In the genomic region with DNA sequence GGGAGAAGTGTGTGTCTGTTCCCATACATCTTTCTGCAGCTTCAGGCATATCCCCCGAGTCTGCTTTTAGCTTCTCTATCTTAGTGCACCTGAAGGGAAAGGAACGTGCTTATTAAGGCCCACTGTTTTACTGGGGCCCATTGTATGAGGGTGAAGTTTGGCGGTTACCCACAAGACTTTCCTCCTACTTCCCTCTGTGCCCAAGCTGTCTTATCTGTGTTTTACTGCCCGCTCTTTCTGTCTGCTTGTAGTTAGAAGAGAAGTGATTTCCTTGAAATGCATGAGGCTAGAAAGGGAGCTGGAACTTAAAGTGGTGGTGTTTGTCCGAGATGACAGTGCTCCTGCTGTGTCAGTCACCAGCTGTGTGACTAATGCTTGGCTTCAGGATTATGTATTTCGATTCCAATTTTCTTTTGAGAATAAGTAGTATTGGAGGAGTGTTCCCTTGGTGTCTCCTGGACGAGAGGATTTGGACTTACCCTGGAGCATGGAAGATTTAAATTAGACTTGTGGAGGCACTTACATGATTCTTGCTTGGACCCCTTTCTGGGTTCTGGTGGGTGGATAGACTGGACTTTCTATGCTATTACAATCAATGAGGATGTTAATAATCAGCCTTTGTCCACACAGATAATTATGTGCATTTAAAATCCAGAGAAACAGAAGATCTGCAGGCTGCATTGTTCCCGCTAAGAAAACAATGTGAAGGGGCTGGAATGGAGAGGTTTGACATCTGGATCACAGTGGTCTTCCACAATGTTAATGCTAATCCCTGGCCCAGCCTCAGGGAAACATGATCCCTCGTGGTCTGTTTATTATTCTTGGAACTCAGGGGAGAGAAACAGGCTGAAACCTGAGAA, we compare ENCODE assay signal across 10 cellular contexts. TPM values are rescaled to one million over a fixed set of nuclear protein-coding genes. Genes with fewer than 3 reads are reported as not detected.
DNase-seq lines count a peak whose midpoint lies in the region; ATAC-seq and TF ChIP-seq lines count a peak whose summit lies in the region.
"Had no signal": no experiment of that assay in that cellular context is flagged by ENCODE, and none has a peak within 500 bp of the region (broad histone marks: within the 10 kb centered on the region; RNA-seq: fewer than 3 reads in every experiment).

No MANE protein-coding gene starts in this region.

- no peak overlapping the region for H3K18ac ChIP-seq in mesenchymal stem cell (ENCODE audit: low read depth in 1 of 2, low read length in 2 of 2)

- no peak overlapping the region for H2BK120ac ChIP-seq in mesenchymal stem cell (ENCODE audit: low read depth, low read length)

- no peak overlapping the region for H4K91ac ChIP-seq in mesenchymal stem cell (ENCODE audit: low read length)

- H3K9ac ChIP-seq in mesenchymal stem cell (ENCODE audit: low read length): no peak overlapping the region

- no peaks in the 10 kb centered on the region for H3K9me3 ChIP-seq in mesenchymal stem cell (ENCODE audit: control insufficient read depth, low read length)
- H3K9me3 ChIP-seq: sigmoid colon had no signal

- peaks cover 11% of the 10 kb centered on the region for H3K4me1 ChIP-seq in mesenchymal stem cell (ENCODE audit: control insufficient read depth, insufficient read depth, low read depth, low read length)

- 78% methylated on average over 7 of the region's 9 CpGs for WGBS in mesenchymal stem cell

- no peaks in the 10 kb centered on the region for H3K36me3 ChIP-seq in mesenchymal stem cell (ENCODE audit: control insufficient read depth in 1 of 2, insufficient read depth in 2 of 2, low read depth in 1 of 2, low read length in 2 of 2)
- H3K36me3 ChIP-seq: sigmoid colon had no signal

- H4K8ac ChIP-seq in mesenchymal stem cell (ENCODE audit: low read length): no peak overlapping the region

- intact Hi-C loops in Right ventricle myocardium inferior (cut with DNase I): no loop called here

- no peak for ATAC-seq in Right ventricle myocardium inferior

- no peak overlapping the region for H3K23ac ChIP-seq in mesenchymal stem cell (ENCODE audit: low read length in 2 of 2)

- H2AK5ac ChIP-seq in mesenchymal stem cell (ENCODE audit: low read length, severe bottlenecking): no peak overlapping the region

- DNase-seq in DMS 273 (lab: John Stamatoyannopoulos, UW; ENCODE audit: unreplicated experiment) (peak; percentile 16), DMS 273 treated with DMSO at 0.1 percent for 48 hours (lab: John Stamatoyannopoulos, UW) (no peak), NCI-H146 (lab: John Stamatoyannopoulos, UW) (peak; percentile 56), astrocyte of the spinal cord (ENCODE audit: low read depth, low spot score) (peak; percentile 70), pons (ENCODE audit: low spot score) (peak; percentile 92), mesenchymal stem cell (no peak), LoVo (ENCODE audit: low spot score) (no peak), Right ventricle myocardium inferior (ENCODE audit: missing footprints) (no peak)
- DNase-seq: sigmoid colon had no signal

- no peak for TF ChIP-seq CTCF in astrocyte of the spinal cord (IDR thresholded peaks at IDR 0.05; ENCODE audit: low read depth, low read length)

- peaks cover 6 to 93% of the 10 kb centered on the region in 2 experiments for H3K27me3 ChIP-seq in mesenchymal stem cell (ENCODE audit: control insufficient read depth in 1 of 2, insufficient read depth in 1 of 2, low read length in 2 of 2)

- H3K27ac ChIP-seq in mesenchymal stem cell (ENCODE audit: low read length, poor library complexity, severe bottlenecking): no peak overlapping the region
- H3K27ac ChIP-seq: 22Rv1 had no signal

- in situ Hi-C loops in astrocyte of the spinal cord (cut with HindIII; ENCODE audit: low sequenced_read_pairs): no loop called here

- H2BK15ac ChIP-seq in mesenchymal stem cell (ENCODE audit: low read depth, poor library complexity, severe bottlenecking): no peak overlapping the region

- no peaks in the 10 kb centered on the region for H3K79me1 ChIP-seq in mesenchymal stem cell (replicated peaks; ENCODE audit: low read length, poor library complexity, severe bottlenecking)

- H2BK12ac ChIP-seq in mesenchymal stem cell (ENCODE audit: low read length in 2 of 2): no peak overlapping the region

- H3K4me2 ChIP-seq in mesenchymal stem cell (ENCODE audit: low read length, poor library complexity, severe bottlenecking): no peak overlapping the region

- no peak overlapping the region for H2BK5ac ChIP-seq in mesenchymal stem cell (ENCODE audit: low read depth, low read length, poor library complexity, severe bottlenecking)

- no peak overlapping the region for H3K4ac ChIP-seq in mesenchymal stem cell (ENCODE audit: low read depth in 1 of 2, low read length in 2 of 2)

- H3K14ac ChIP-seq in mesenchymal stem cell (ENCODE audit: low read length in 2 of 2): no peak overlapping the region

- no peak overlapping the region for H3K4me3 ChIP-seq in astrocyte of the spinal cord (ENCODE audit: low read depth, low read length)
- H3K4me3 ChIP-seq in mesenchymal stem cell (ENCODE audit: insufficient read depth in 1 of 2, low read depth in 1 of 2, low read length in 2 of 2): no peak overlapping the region
- H3K4me3 ChIP-seq: sigmoid colon had no signal

- H2AFZ ChIP-seq in mesenchymal stem cell (ENCODE audit: low read depth, low read length): no peak overlapping the region

RNA-seq across cellular contexts. Expression of a gene that starts 13.9 kb away (rescaled TPM):
- polyA plus RNA-seq in mesenchymal stem cell (2013, experiment 1 of 2): 0.01 TPM
- not detected for polyA plus RNA-seq in mesenchymal stem cell (2013, experiment 2 of 2)
- total RNA-seq in Right ventricle myocardium inferior: not detected
- total RNA-seq: sigmoid colon had no signal

RNA-seq across cellular contexts. Expression of a gene that starts 27.5 kb away (rescaled TPM):
- 5.1 TPM for polyA plus RNA-seq in mesenchymal stem cell (2013, experiment 1 of 2)
- polyA plus RNA-seq in mesenchymal stem cell (2013, experiment 2 of 2): 5.7 TPM
- total RNA-seq in Right ventricle myocardium inferior: not detected

RNA-seq across cellular contexts. Expression of a gene that starts 30.8 kb away (rescaled TPM):
- not detected for polyA plus RNA-seq in mesenchymal stem cell (2013, experiment 1 of 2)
- polyA plus RNA-seq in mesenchymal stem cell (2013, experiment 2 of 2): not detected
- total RNA-seq in Right ventricle myocardium inferior: not detected

Comparison
In these comparisons a context has a peak if more than half of its experiments do, and no peak if none do; other contexts are left out.
1. DNase-seq: peak in DMS 273 (single experiment), NCI-H146 (single experiment), astrocyte of the spinal cord (single experiment) and pons (single experiment); none in DMS 273 treated with DMSO at 0.1 percent for 48 hours (single experiment), mesenchymal stem cell (single experiment), LoVo (single experiment) and Right ventricle myocardium inferior (single experiment).